Comparison of ENCODE assay signal across 26 cellular contexts in the genomic region with DNA sequence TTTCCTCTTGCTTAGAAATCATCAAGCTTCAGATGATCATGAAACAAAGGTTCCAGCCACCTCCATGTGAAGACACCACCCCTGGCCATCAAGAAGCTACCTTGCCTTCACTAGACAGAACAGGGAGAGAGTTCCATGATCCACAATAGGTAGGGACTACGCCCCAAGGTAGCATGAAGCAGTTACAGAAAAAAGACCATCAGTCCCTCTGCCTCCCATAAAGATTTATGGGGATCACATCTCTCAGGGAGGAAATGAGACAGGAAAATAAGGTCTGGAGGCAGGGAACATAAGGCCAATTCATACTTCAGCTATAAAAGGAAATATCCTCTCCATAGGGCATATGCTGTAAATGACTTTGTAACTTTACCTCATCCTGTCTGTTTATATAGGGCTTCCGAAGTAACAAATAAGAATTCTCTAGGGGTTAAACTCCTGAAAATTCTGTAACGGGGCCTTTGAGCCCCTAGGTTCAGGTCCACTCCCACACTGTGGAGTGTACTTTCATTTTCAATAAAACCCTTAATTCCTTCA.
DNase-seq lines count a peak whose midpoint lies in the region; ATAC-seq, FAIRE-seq and TF ChIP-seq lines count a peak whose summit lies in the region.
"Had no signal": no experiment of that assay in that cellular context is flagged by ENCODE, and none has a peak within 500 bp of the region (broad histone marks: within the 10 kb centered on the region; RNA-seq: fewer than 3 reads in every experiment).

No MANE protein-coding gene starts in this region.

- peak; percentile 24 for FAIRE-seq in colon (lab: Jason Lieb, UNC)
- FAIRE-seq: A204.1, D721Med, GM12878, GM19239, H1 had no signal

- intact Hi-C loops in mucosa of descending colon (cut with DNase I, micrococcal nuclease), result no loop called here
- intact Hi-C loops in transverse colon (cut with DNase I; ENCODE audit: low total_unique reads), result no loop called here

- H3K4me3 ChIP-seq in mucosa of descending colon, result no peak overlapping the region
- H3K4me3 ChIP-seq in transverse colon, result no peak overlapping the region
- H3K4me3 ChIP-seq: BLaER1, GM12878, GM23248 had no signal

- H3K4me3 Mint-ChIP-seq in activated naive CD4-positive, alpha-beta T cell treated with anti-CD3 and anti-CD28 coated beads, Interleukin-2, amount 50 U/mL, for 24 hours, result no peak overlapping the region
- H3K4me3 Mint-ChIP-seq in T-cell, result no peak overlapping the region
- H3K4me3 Mint-ChIP-seq: B cell; CD4-positive, CD25-positive, alpha-beta regulatory T cell; CD8-positive, alpha-beta T cell had no signal

- H3K36me3 ChIP-seq in mucosa of descending colon (ENCODE audit: low read depth) (no peaks in the 10 kb centered on the region), transverse colon (no peaks in the 10 kb centered on the region)
- H3K36me3 ChIP-seq: BLaER1 had no signal

- in situ Hi-C loops in transverse colon (cut with MboI; ENCODE audit: low pct_ligation_motif_present in 1 of 4, low pct_unique_long_range_greater_than_20kb in 1 of 4, low sequenced_read_pairs in 3 of 4), result no loop called here

- no peak for TF ChIP-seq CTCF in mucosa of descending colon (IDR thresholded peaks at IDR 0.05)
- TF ChIP-seq CTCF in transverse colon (IDR thresholded peaks at IDR 0.05), result no peak
- TF ChIP-seq CTCF in foreskin keratinocyte (conservative IDR thresholded peaks at IDR 0.05), result no peak

- no peaks in the 10 kb centered on the region for H3K36me3 Mint-ChIP-seq in activated naive CD4-positive, alpha-beta T cell treated with anti-CD3 and anti-CD28 coated beads, Interleukin-2, amount 50 U/mL, for 24 hours
- H3K36me3 Mint-ChIP-seq in activated naive CD4-positive, alpha-beta T cell treated with anti-CD3 and anti-CD28 coated beads, Interleukin-2, amount 50 U/mL, for 72 hours, result no peaks in the 10 kb centered on the region
- no peaks in the 10 kb centered on the region for H3K36me3 Mint-ChIP-seq in T-cell
- H3K36me3 Mint-ChIP-seq: CD4-positive, CD25-positive, alpha-beta regulatory T cell; CD8-positive, alpha-beta T cell had no signal

- H3K27me3 Mint-ChIP-seq in activated naive CD4-positive, alpha-beta T cell treated with anti-CD3 and anti-CD28 coated beads, Interleukin-2, amount 50 U/mL, for 24 hours, result peaks cover 2% of the 10 kb centered on the region
- peaks cover 18 to 22% of the 10 kb centered on the region in 2 donors for H3K27me3 Mint-ChIP-seq in T-cell

- H3K9me3 ChIP-seq in mucosa of descending colon, result no peaks in the 10 kb centered on the region
- no peaks in the 10 kb centered on the region for H3K9me3 ChIP-seq in transverse colon
- H3K9me3 ChIP-seq: BLaER1 had no signal

- H3K4me1 ChIP-seq in mucosa of descending colon (ENCODE audit: low read depth) (peaks cover 18% of the 10 kb centered on the region), transverse colon (peaks cover 0 to 68% (median 25%) of the 10 kb centered on the region in 4 donors), foreskin keratinocyte (peaks cover 16% of the 10 kb centered on the region)
- H3K4me1 ChIP-seq: BLaER1 had no signal

- 42 to 54% methylated on average over 3 of the region's 3 CpGs for WGBS in transverse colon (ENCODE audit: low coverage in 1 of 2), 2 donors

- peak overlapping the region; percentile 78 to 85 (median 81) for H3K27ac ChIP-seq in transverse colon
- no peak overlapping the region for H3K27ac ChIP-seq in foreskin keratinocyte
- H3K27ac ChIP-seq: 22Rv1, BLaER1, C4-2B, GM23248 had no signal

- no peak for TF ChIP-seq EP300 in transverse colon (IDR thresholded peaks at IDR 0.05; ENCODE audit: low read depth)

- H3K27me3 ChIP-seq in transverse colon (peaks cover 9% of the 10 kb centered on the region), foreskin keratinocyte (no peaks in the 10 kb centered on the region)
- H3K27me3 ChIP-seq: BLaER1 had no signal

- TF ChIP-seq POLR2A in transverse colon (IDR thresholded peaks at IDR 0.05), result no peak

- H3K27ac Mint-ChIP-seq in activated naive CD4-positive, alpha-beta T cell treated with anti-CD3 and anti-CD28 coated beads, Interleukin-2, amount 50 U/mL, for 24 hours, result peak overlapping the region; percentile 43
- no peak overlapping the region for H3K27ac Mint-ChIP-seq in activated naive CD4-positive, alpha-beta T cell treated with anti-CD3 and anti-CD28 coated beads, Interleukin-2, amount 50 U/mL, for 72 hours
- no peak overlapping the region for H3K27ac Mint-ChIP-seq in T-cell
- H3K27ac Mint-ChIP-seq: B cell; CD4-positive, CD25-positive, alpha-beta regulatory T cell; CD8-positive, alpha-beta T cell had no signal

- CTCF ChIA-PET in T-cell (lab: Charles Lee), result interaction anchor here in 1 of 2 donors (1.0 kb wide), 1 partner anchor 11 kb away, joined by 3 read pairs; no protein-coding TSS in a partner anchor

- H3K9me3 Mint-ChIP-seq in activated naive CD4-positive, alpha-beta T cell treated with anti-CD3 and anti-CD28 coated beads, Interleukin-2, amount 50 U/mL, for 24 hours, result no peaks in the 10 kb centered on the region
- H3K9me3 Mint-ChIP-seq in activated naive CD4-positive, alpha-beta T cell treated with anti-CD3 and anti-CD28 coated beads, Interleukin-2, amount 50 U/mL, for 72 hours, result no peaks in the 10 kb centered on the region
- no peaks in the 10 kb centered on the region for H3K9me3 Mint-ChIP-seq in T-cell
- H3K9me3 Mint-ChIP-seq: CD4-positive, CD25-positive, alpha-beta regulatory T cell; CD8-positive, alpha-beta T cell had no signal

- DNase-seq in activated naive CD4-positive, alpha-beta T cell treated with anti-CD3 and anti-CD28 coated beads, Interleukin-2, amount 50 U/mL, for 72 hours (ENCODE audit: low spot score in 2 of 2), result no peak
- DNase-seq in mucosa of descending colon, result peak in 1 of 3 donors; percentile 57
- DNase-seq in transverse colon, result no peak
- no peak for DNase-seq in T-cell
- DNase-seq in activated CD4-positive, alpha-beta T cell treated with anti-CD3 and anti-CD28 coated beads for 48 hours, result no peak
- no peak for DNase-seq in foreskin keratinocyte
- DNase-seq: CD4-positive, CD25-positive, alpha-beta regulatory T cell; DMS 273 treated with DMSO at 0.1 percent for 48 hours; DMS79; EL; GDM1; GM23248; H7; HCEC 1CT had no signal

- ATAC-seq in activated naive CD4-positive, alpha-beta T cell treated with anti-CD3 and anti-CD28 coated beads, Interleukin-2, amount 50 U/mL, for 72 hours, result no peak
- ATAC-seq in mucosa of descending colon (peak; percentile 81), T-cell (replicated peaks in 1 of 4) (no peak), foreskin keratinocyte (no peak)
- ATAC-seq: CD8-positive, alpha-beta T cell; GM12878 had no signal

- POLR2A ChIA-PET in T-cell (lab: Charles Lee), result no interaction called here

- H3K4me1 Mint-ChIP-seq in activated naive CD4-positive, alpha-beta T cell treated with anti-CD3 and anti-CD28 coated beads, Interleukin-2, amount 50 U/mL, for 24 hours, result no peaks in the 10 kb centered on the region
- H3K4me1 Mint-ChIP-seq in T-cell, result no peaks in the 10 kb centered on the region
- H3K4me1 Mint-ChIP-seq: B cell; CD4-positive, CD25-positive, alpha-beta regulatory T cell had no signal
